Comparison of ENCODE assay signal across 17 cellular contexts in the genomic region with DNA sequence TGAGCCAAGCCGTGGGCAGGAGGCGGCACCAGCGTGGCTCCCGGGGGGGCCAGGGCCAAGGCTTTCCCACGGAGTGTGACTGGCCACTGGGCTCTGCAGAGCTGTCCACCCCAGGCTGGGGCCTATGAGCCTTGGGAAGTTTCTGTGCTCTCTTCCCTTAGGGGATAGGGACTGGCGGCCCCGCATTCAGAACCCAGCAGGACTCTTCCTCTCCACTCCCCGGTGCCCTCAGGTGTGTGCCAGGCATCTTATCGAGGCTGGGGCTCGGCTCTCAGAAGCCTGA.
"Had no signal": no experiment of that assay in that cellular context is flagged by ENCODE, and none has a peak within 500 bp of the region (broad histone marks: within the 10 kb centered on the region; RNA-seq: fewer than 3 reads in every experiment).

No MANE protein-coding gene starts in this region.

- H3K27me3 Mint-ChIP-seq: activated CD4-positive, alpha-beta memory T cell treated with anti-CD3 and anti-CD28 coated beads for 36 hours; naive B cell had no signal

- H3K79me2 ChIP-seq: hepatocyte had no signal

- H3K4me1 ChIP-seq: colonic mucosa, prostate gland had no signal

- H3K4me3 ChIP-seq: colonic mucosa, gastroesophageal sphincter, hepatocyte, lung, prostate gland, suprapubic skin had no signal

- H3K27ac ChIP-seq: colonic mucosa, hepatocyte, neutrophil, prostate gland, suprapubic skin had no signal

- H3K36me3 ChIP-seq: colonic mucosa, gastroesophageal sphincter, neutrophil, prostate gland, suprapubic skin had no signal

- H3K27me3 ChIP-seq: colonic mucosa, gastroesophageal sphincter, hepatocyte, neutrophil, suprapubic skin had no signal

- H2AFZ ChIP-seq: hepatocyte had no signal

- DNase-seq: activated CD4-positive, alpha-beta memory T cell treated with anti-CD3 and anti-CD28 coated beads for 36 hours; activated CD4-positive, CD25-positive, alpha-beta regulatory T cell treated with anti-CD3 and anti-CD28 coated beads, Interleukin-2, amount 50 U/mL, for 72 hours; activated CD8-positive, alpha-beta memory T cell treated with anti-CD3 and anti-CD28 coated beads, Interleukin-2, amount 50 U/mL, for 4 hours; colonic mucosa; effector CD8-positive, alpha-beta T cell; kidney glomerular epithelial cell; naive B cell; stimulated activated CD4-positive, alpha-beta T cell treated with anti-CD3 and anti-CD28 coated beads, Interleukin-2, amount 100 ng/mL, for 48 hours; stimulated activated naive CD8-positive, alpha-beta T cell treated with anti-CD3 and anti-CD28 coated beads, Interleukin-15, Interleukin-2, amounts not matched to agents 100 U/mL and 50 U/mL, for 24 hours had no signal

- H3K4me1 Mint-ChIP-seq: naive B cell had no signal

- FAIRE-seq: astrocyte had no signal

- ATAC-seq: gastroesophageal sphincter; stimulated activated naive CD8-positive, alpha-beta T cell treated with anti-CD3 and anti-CD28 coated beads, Interleukin-15, Interleukin-2, amounts not matched to agents 100 U/mL and 50 U/mL, for 24 hours had no signal

- H3K9me3 Mint-ChIP-seq: activated CD4-positive, alpha-beta memory T cell treated with anti-CD3 and anti-CD28 coated beads for 36 hours; naive B cell; T-helper 2 cell treated with Interferon-gamma antibody and Interleukin-4, amounts not matched to agents 5 μg/mL and 100 μg/mL, for 36 hours had no signal

- H3K27ac Mint-ChIP-seq: activated CD4-positive, alpha-beta memory T cell treated with anti-CD3 and anti-CD28 coated beads for 36 hours; naive B cell; T-helper 2 cell treated with Interferon-gamma antibody and Interleukin-4, amounts not matched to agents 5 μg/mL and 100 μg/mL, for 36 hours had no signal

- H3K36me3 Mint-ChIP-seq: activated CD4-positive, alpha-beta memory T cell treated with anti-CD3 and anti-CD28 coated beads for 36 hours; naive B cell had no signal

- H3K4me2 ChIP-seq: hepatocyte had no signal

- H3K9me3 ChIP-seq: colonic mucosa, gastroesophageal sphincter, neutrophil, prostate gland, suprapubic skin had no signal

- H3K4me3 Mint-ChIP-seq: activated CD4-positive, alpha-beta memory T cell treated with anti-CD3 and anti-CD28 coated beads for 36 hours; naive B cell; T-helper 2 cell treated with Interferon-gamma antibody and Interleukin-4, amounts not matched to agents 5 μg/mL and 100 μg/mL, for 36 hours had no signal
